Comparison of ENCODE assay signal across 8 cellular contexts in the genomic region with DNA sequence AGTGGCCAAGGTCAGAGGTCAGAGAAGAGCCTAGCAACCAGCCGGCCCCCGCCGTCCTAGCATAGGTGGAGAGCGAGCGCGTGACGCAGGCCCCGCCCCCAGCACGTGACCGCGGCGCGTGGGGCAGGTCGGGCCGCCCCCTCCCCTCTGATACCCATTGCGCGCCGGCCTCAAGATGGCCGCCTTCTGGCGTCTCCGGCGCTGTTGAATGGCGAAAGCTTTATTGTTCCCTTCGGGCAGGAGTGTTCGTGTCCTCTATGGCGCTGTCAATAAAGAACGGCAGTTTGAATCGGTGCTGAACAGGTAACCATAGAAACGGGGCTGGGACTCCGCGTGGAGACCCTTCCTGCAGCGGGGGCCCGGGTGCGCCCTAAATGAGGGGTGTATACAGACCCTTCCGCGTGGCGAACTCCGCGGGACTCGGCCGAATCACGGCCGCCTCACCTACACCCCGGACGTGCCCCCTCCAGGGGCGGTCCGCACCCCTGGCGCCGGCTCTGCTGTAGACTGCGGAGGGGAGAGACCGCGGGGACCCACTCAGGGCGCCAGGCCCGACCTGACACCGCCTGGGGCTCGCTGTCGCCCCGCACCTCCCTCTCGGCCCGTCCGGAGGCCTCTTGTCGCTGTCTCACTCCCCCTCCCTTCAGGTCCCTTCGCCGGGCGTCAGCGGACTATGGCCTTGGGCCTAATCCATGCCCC. TPM values are rescaled to one million over a fixed set of nuclear protein-coding genes. Genes with fewer than 3 reads are reported as not detected.
DNase-seq lines count a peak whose midpoint lies in the region; ATAC-seq, FAIRE-seq and TF ChIP-seq lines count a peak whose summit lies in the region.

A gene with protein sequence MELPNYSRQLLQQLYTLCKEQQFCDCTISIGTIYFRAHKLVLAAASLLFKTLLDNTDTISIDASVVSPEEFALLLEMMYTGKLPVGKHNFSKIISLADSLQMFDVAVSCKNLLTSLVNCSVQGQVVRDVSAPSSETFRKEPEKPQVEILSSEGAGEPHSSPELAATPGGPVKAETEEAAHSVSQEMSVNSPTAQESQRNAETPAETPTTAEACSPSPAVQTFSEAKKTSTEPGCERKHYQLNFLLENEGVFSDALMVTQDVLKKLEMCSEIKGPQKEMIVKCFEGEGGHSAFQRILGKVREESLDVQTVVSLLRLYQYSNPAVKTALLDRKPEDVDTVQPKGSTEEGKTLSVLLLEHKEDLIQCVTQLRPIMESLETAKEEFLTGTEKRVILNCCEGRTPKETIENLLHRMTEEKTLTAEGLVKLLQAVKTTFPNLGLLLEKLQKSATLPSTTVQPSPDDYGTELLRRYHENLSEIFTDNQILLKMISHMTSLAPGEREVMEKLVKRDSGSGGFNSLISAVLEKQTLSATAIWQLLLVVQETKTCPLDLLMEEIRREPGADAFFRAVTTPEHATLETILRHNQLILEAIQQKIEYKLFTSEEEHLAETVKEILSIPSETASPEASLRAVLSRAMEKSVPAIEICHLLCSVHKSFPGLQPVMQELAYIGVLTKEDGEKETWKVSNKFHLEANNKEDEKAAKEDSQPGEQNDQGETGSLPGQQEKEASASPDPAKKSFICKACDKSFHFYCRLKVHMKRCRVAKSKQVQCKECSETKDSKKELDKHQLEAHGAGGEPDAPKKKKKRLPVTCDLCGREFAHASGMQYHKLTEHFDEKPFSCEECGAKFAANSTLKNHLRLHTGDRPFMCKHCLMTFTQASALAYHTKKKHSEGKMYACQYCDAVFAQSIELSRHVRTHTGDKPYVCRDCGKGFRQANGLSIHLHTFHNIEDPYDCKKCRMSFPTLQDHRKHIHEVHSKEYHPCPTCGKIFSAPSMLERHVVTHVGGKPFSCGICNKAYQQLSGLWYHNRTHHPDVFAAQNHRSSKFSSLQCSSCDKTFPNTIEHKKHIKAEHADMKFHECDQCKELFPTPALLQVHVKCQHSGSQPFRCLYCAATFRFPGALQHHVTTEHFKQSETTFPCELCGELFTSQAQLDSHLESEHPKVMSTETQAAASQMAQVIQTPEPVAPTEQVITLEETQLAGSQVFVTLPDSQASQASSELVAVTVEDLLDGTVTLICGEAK (plus strand): TSS at position 150 of the 699 bp plus-strand sequence. CDS start 38,098 bp downstream, outside the sequence.

- H3K27me3 ChIP-seq in Loucy (ENCODE audit: insufficient read depth, low read length, poor library complexity, severe bottlenecking), result peaks cover 24% of the 10 kb centered on the region

- FAIRE-seq in H54 (lab: Jason Lieb, UNC), result no peak

- peak; percentile 41; the same call in 1 of the 2 replicates for TF ChIP-seq POLR2A in H54 (IDR thresholded peaks at IDR 0.05; ENCODE audit: low read depth, low read length)

- peaks cover 32% of the 10 kb centered on the region for H3K4me1 ChIP-seq in Loucy (ENCODE audit: insufficient read depth, low read length, poor library complexity, severe bottlenecking)

- H3K27ac Mint-ChIP-seq in nephron, result peak within 1 kb of the TSS; percentile 95 to 96 (median 96)

- H3K4me2 ChIP-seq in Loucy (ENCODE audit: low read depth, low read length, poor library complexity, severe bottlenecking), result peak within 1 kb of the TSS; percentile 88

- H3K9ac ChIP-seq in Loucy (ENCODE audit: low read depth, low read length, poor library complexity, severe bottlenecking), result peak within 1 kb of the TSS; percentile 78

- H2AFZ ChIP-seq in Loucy (ENCODE audit: low read length), result peak within 1 kb of the TSS; percentile 96

- no peak for TF ChIP-seq CTCF in Loucy (conservative IDR thresholded peaks at IDR 0.05; ENCODE audit: low read length)
- no peak for TF ChIP-seq CTCF in fibroblast of the aortic adventitia (IDR thresholded peaks at IDR 0.05; ENCODE audit: insufficient read depth, low read length)
- no peak for TF ChIP-seq CTCF in nephron (IDR thresholded peaks at IDR 0.05; ENCODE audit: unreplicated experiment in 3 of 3)

- H3K36me3 ChIP-seq in Loucy (ENCODE audit: insufficient read depth, low read length), result no peaks in the 10 kb centered on the region

- H3K9me3 Mint-ChIP-seq in nephron, result no peaks in the 10 kb centered on the region

- H3F3A ChIP-seq in Loucy (ENCODE audit: low read depth), result no peaks in the 10 kb centered on the region

- peaks cover 4% of the 10 kb centered on the region for H3K27me3 Mint-ChIP-seq in nephron (ENCODE audit: low read depth)

- H3K9me3 ChIP-seq in Loucy (ENCODE audit: insufficient read depth, low read depth, low read length), result no peaks in the 10 kb centered on the region

- H3K9me2 ChIP-seq in Loucy (replicated peaks; ENCODE audit: low read depth, low read length), result no peaks in the 10 kb centered on the region

- peak within 1 kb of the TSS; percentile 88 to 93 (median 92) for H3K4me3 Mint-ChIP-seq in nephron

- H3K4me3 ChIP-seq in Loucy (ENCODE audit: low read length, poor library complexity, severe bottlenecking) (peak within 1 kb of the TSS; percentile 98), fibroblast of the aortic adventitia (ENCODE audit: low read depth, low read length) (peak within 1 kb of the TSS; percentile 85)

- peak; percentile 97 for ATAC-seq in stimulated activated naive CD8-positive, alpha-beta T cell treated with anti-CD3 and anti-CD28 coated beads, Interleukin-15, Interleukin-2, amounts not matched to agents 100 U/mL and 50 U/mL, for 24 hours

- H4K20me1 ChIP-seq in Loucy (ENCODE audit: insufficient read depth, low read length, poor library complexity, severe bottlenecking), result no peaks in the 10 kb centered on the region

- DNase-seq in EL, result peak; percentile 94
- peak; percentile 70 for DNase-seq in H54 (ENCODE audit: insufficient read length, low spot score)
- peak; percentile 96 to 98 for DNase-seq in SHP77 (lab: John Stamatoyannopoulos, UW)
- DNase-seq in activated effector memory CD4-positive, alpha-beta T cell treated with Interleukin-2 at 50 U/mL for 16 hours, result peak; percentile 89
- DNase-seq in fibroblast of the aortic adventitia (ENCODE audit: low read depth), result peak; percentile 97
- DNase-seq in stimulated activated naive CD8-positive, alpha-beta T cell treated with anti-CD3 and anti-CD28 coated beads, Interleukin-15, Interleukin-2, amounts not matched to agents 100 U/mL and 50 U/mL, for 24 hours, result peak; percentile 95

- no peaks in the 10 kb centered on the region for H3K36me3 Mint-ChIP-seq in nephron (ENCODE audit: low read depth)

- peaks cover 29% of the 10 kb centered on the region for H3K79me2 ChIP-seq in Loucy (ENCODE audit: insufficient read depth, low read length)

- peaks cover 64% of the 10 kb centered on the region for H3K4me1 Mint-ChIP-seq in nephron

RNA-seq across cellular contexts. Expression of the gene that starts here (rescaled TPM):
- total RNA-seq in fibroblast of the aortic adventitia (ENCODE audit: low replicate concordance), result 8.6 and 10.0 TPM in 2 replicates

Comparison
In these comparisons a context has a peak if more than half of its experiments do, and no peak if none do; other contexts are left out.
1. Peak in every context shown above with its lines: DNase-seq, ATAC-seq and H3K4me3 ChIP-seq.